8 cellular contexts compared by ENCODE assay signal in genomic region chr9:89387970-89388867, GRCh38.
DNase-seq lines count a peak whose midpoint lies in the region; ATAC-seq and TF ChIP-seq lines count a peak whose summit lies in the region.

No MANE protein-coding gene starts in this region.

- DNase-seq in EL (peak; percentile 46), T-helper 17 cell (no peak), Right ventricle myocardium superior (peak; percentile 75), sciatic nerve (ENCODE audit: low spot score) (no peak), SHP77 (lab: John Stamatoyannopoulos, UW) (no peak), BE2C (no peak)

- no peaks in the 10 kb centered on the region for H3K4me1 ChIP-seq in BE2C

- TF ChIP-seq CTCF in BE2C (IDR thresholded peaks at IDR 0.05; ENCODE audit: low read depth, low read length), result no peak

- H3K27ac Mint-ChIP-seq in T-helper 17 cell, result peak overlapping the region; percentile 4

- H3K4me1 Mint-ChIP-seq in T-helper 17 cell, result peaks cover 3% of the 10 kb centered on the region

- H3K9me3 ChIP-seq in T-helper 17 cell (ENCODE audit: control insufficient read depth, low read length, poor library complexity, severe bottlenecking), result no peaks in the 10 kb centered on the region
- no peaks in the 10 kb centered on the region for H3K9me3 ChIP-seq in BE2C

- H3K4me3 ChIP-seq in BE2C (ENCODE audit: low read depth, low read length), result no peak overlapping the region

- intact Hi-C loops in Right ventricle myocardium superior (cut with DNase I), result no loop called here
- intact Hi-C loops in sciatic nerve (cut with DNase I), result no loop called here

- no peaks in the 10 kb centered on the region; the same call in 1 of the 2 replicates for H3K36me3 ChIP-seq in BE2C

- H3K27me3 ChIP-seq in BE2C, result no peaks in the 10 kb centered on the region

- H3K36me3 Mint-ChIP-seq in T-helper 17 cell (ENCODE audit: low read depth), result no peaks in the 10 kb centered on the region

- no peak overlapping the region for H3K4me3 Mint-ChIP-seq in T-helper 17 cell

- H3K27me3 Mint-ChIP-seq in T-helper 17 cell, result no peaks in the 10 kb centered on the region

- ATAC-seq in T-helper 17 cell (peak; percentile 27), Right ventricle myocardium superior (ENCODE audit: poor library complexity) (peak; percentile 72), sciatic nerve (peak; percentile 95), HG03175 (IDR thresholded peaks at IDR 0.05; ENCODE audit: unreplicated experiment) (no peak), HG03457 (IDR thresholded peaks at IDR 0.05; ENCODE audit: unreplicated experiment) (no peak)

Comparison
In these comparisons a context has a peak if more than half of its experiments do, and no peak if none do; other contexts are left out.
1. DNase-seq: peak in EL (single experiment) and Right ventricle myocardium superior (single experiment); none in T-helper 17 cell (0 of 3), sciatic nerve (single experiment), SHP77 (0 of 2) and BE2C (single experiment).
2. ATAC-seq: peak in T-helper 17 cell (single experiment), Right ventricle myocardium superior (single experiment) and sciatic nerve (single experiment); none in HG03175 (single experiment) and HG03457 (single experiment).